ENCODE assay signal across 13 cellular contexts in the genomic region with DNA sequence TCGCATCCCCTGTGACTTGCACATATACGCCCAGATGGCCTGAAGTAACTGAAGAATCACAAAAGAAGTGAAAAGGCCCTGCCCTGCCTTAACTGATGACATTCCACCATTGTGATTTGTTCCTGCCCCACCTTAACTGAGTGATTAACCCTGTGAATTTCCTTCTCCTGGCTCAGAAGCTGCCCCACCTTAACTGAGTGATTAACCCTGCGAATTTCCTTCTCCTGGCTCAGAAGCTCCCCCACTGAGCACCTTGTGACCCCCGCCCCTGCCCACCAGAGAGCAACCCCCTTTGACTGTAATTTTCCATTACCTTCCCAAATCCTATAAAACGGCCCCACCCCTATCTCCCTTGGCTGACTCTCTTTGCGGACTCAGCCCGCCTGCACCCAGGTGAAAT. TPM values are rescaled to one million over a fixed set of nuclear protein-coding genes. Genes with fewer than 3 reads are reported as not detected.
"Had no signal": no experiment of that assay in that cellular context is flagged by ENCODE, and none has a peak within 500 bp of the region (broad histone marks: within the 10 kb centered on the region; RNA-seq: fewer than 3 reads in every experiment).

No MANE protein-coding gene starts in this region.

RNA-seq across cellular contexts. Expression of gene ABHD12B, which starts 24.6 kb away (rescaled TPM):
- total RNA-seq: chondrocyte, dermis blood vessel endothelial cell, esophagus muscularis mucosa, frontal cortex, kidney epithelial cell, left ventricle myocardium inferior, mammary epithelial cell, mesenteric fat pad, posterior vena cava, pulmonary artery endothelial cell, spleen, uterus had no signal
- polyA plus RNA-seq: mammary epithelial cell, pancreas, spleen had no signal
